Comparison of ENCODE assay signal across 17 cellular contexts in the genomic region with DNA sequence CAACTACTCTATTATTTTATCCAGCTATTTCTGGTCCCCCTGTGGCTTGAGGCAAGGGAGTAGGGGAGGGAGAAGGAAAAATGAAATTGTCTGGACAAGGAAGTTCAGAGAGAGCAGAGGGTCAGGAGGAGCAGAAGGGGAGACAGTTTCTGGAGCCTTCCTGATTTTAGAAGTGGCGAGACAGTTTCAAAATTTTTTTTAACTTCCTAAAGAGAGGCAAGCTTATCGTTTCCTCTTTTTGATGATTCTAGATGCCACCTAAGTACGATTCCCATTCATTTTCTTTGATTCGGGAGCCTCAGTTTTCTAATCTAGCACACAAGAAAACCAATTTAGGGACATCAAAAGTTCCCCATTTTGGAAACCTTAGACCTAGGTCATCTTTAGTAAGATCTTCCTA.
DNase-seq lines count a peak whose midpoint lies in the region; ATAC-seq and TF ChIP-seq lines count a peak whose summit lies in the region.
"Had no signal": no experiment of that assay in that cellular context is flagged by ENCODE, and none has a peak within 500 bp of the region (broad histone marks: within the 10 kb centered on the region; RNA-seq: fewer than 3 reads in every experiment).

No MANE protein-coding gene starts in this region.

- no peaks in the 10 kb centered on the region for H3K9me3 Mint-ChIP-seq in nephron progenitor cell
- H3K9me3 Mint-ChIP-seq: activated naive CD4-positive, alpha-beta T cell treated with anti-CD3 and anti-CD28 coated beads, Interleukin-2, amount 50 U/mL, for 72 hours; stimulated activated naive CD8-positive, alpha-beta T cell treated with anti-CD3 and anti-CD28 coated beads, Interleukin-15, Interleukin-2, amounts not matched to agents 100 ng/mL and 50 ng/mL, for 24 hours had no signal

- H3K27ac Mint-ChIP-seq in nephron progenitor cell, result peak overlapping the region; percentile 92
- H3K27ac Mint-ChIP-seq: activated naive CD4-positive, alpha-beta T cell treated with anti-CD3 and anti-CD28 coated beads, Interleukin-2, amount 50 U/mL, for 72 hours; stimulated activated naive CD8-positive, alpha-beta T cell treated with anti-CD3 and anti-CD28 coated beads, Interleukin-15, Interleukin-2, amounts not matched to agents 100 ng/mL and 50 ng/mL, for 24 hours had no signal

- TF ChIP-seq EP300 in gastroesophageal sphincter (IDR thresholded peaks at IDR 0.05), result no peak

- no peaks in the 10 kb centered on the region for H3K36me3 Mint-ChIP-seq in nephron progenitor cell (ENCODE audit: low read depth)
- H3K36me3 Mint-ChIP-seq: activated naive CD4-positive, alpha-beta T cell treated with anti-CD3 and anti-CD28 coated beads, Interleukin-2, amount 50 U/mL, for 72 hours had no signal

- 60 to 95% methylated on average over 1 to 4 of the region's 4 CpGs for WGBS in gastroesophageal sphincter (ENCODE audit: low coverage in 1 of 2), 2 donors

- H3K4me3 ChIP-seq in gastroesophageal sphincter, result no peak overlapping the region
- H3K4me3 ChIP-seq: right lobe of liver, SJCRH30 had no signal

- H3K4me3 Mint-ChIP-seq in nephron progenitor cell, result no peak overlapping the region
- H3K4me3 Mint-ChIP-seq: stimulated activated naive CD8-positive, alpha-beta T cell treated with anti-CD3 and anti-CD28 coated beads, Interleukin-15, Interleukin-2, amounts not matched to agents 100 ng/mL and 50 ng/mL, for 24 hours had no signal

- H3K4me1 ChIP-seq in gastroesophageal sphincter, result no peaks in the 10 kb centered on the region
- H3K4me1 ChIP-seq: right lobe of liver, SJCRH30 had no signal

- H3K4me1 Mint-ChIP-seq in nephron progenitor cell, result peaks cover 22% of the 10 kb centered on the region

- intact Hi-C loops in sciatic nerve (cut with DNase I), result no loop called here

- H3K27me3 Mint-ChIP-seq in nephron progenitor cell (ENCODE audit: low read depth, poor library complexity), result no peaks in the 10 kb centered on the region
- H3K27me3 Mint-ChIP-seq: stimulated activated naive CD8-positive, alpha-beta T cell treated with anti-CD3 and anti-CD28 coated beads, Interleukin-15, Interleukin-2, amounts not matched to agents 100 ng/mL and 50 ng/mL, for 24 hours had no signal

- H3K9me3 ChIP-seq in gastroesophageal sphincter, result no peaks in the 10 kb centered on the region
- H3K9me3 ChIP-seq: right lobe of liver, SJCRH30 had no signal

- TF ChIP-seq CTCF in nephron progenitor cell (IDR thresholded peaks at IDR 0.05) (no peak), gastroesophageal sphincter (IDR thresholded peaks at IDR 0.05) (no peak)

- no peak for TF ChIP-seq POLR2A in gastroesophageal sphincter (IDR thresholded peaks at IDR 0.05)

- H3K27me3 ChIP-seq in gastroesophageal sphincter, result no peaks in the 10 kb centered on the region
- H3K27me3 ChIP-seq: right lobe of liver, SJCRH30 had no signal

- DNase-seq in NOMO-1 treated with dmso at 0.1 percent for 144 hours (lab: John Stamatoyannopoulos, UW; ENCODE audit: unreplicated experiment), result peak; percentile 31
- no peak for DNase-seq in nephron progenitor cell
- DNase-seq in sciatic nerve (ENCODE audit: low spot score), result no peak
- DNase-seq in NCI-H526 treated with DMSO at 0.1 percent for 48 hours (lab: John Stamatoyannopoulos, UW), result no peak
- DNase-seq: central memory CD4-positive, alpha-beta T cell; NCI-H187 treated with DMSO at 0.1 percent for 48 hours; NCI-H774; right lobe of liver; SJCRH30; WERI-Rb-1 had no signal

- peak; percentile 4 for ATAC-seq in GM18511 (IDR thresholded peaks at IDR 0.05; ENCODE audit: unreplicated experiment)
- ATAC-seq in HG02970 (IDR thresholded peaks at IDR 0.05; ENCODE audit: low FRiP score, unreplicated experiment), result peak; percentile 4
- no peak for ATAC-seq in sciatic nerve
- ATAC-seq in GM19023 (IDR thresholded peaks at IDR 0.05; ENCODE audit: unreplicated experiment), result no peak
- no peak for ATAC-seq in gastroesophageal sphincter
- ATAC-seq: activated naive CD4-positive, alpha-beta T cell treated with anti-CD3 and anti-CD28 coated beads, Interleukin-2, amount 50 U/mL, for 72 hours had no signal

- H3K27ac ChIP-seq in gastroesophageal sphincter, result no peak overlapping the region
- H3K27ac ChIP-seq: C4-2B, right lobe of liver, SJCRH30, WERI-Rb-1 had no signal

- no peaks in the 10 kb centered on the region for H3K36me3 ChIP-seq in gastroesophageal sphincter
- H3K36me3 ChIP-seq: right lobe of liver, SJCRH30, WERI-Rb-1 had no signal

Comparison
In these comparisons a context has a peak if more than half of its experiments do, and no peak if none do; other contexts are left out.
1. ATAC-seq: peak in GM18511 (single experiment) and HG02970 (single experiment); none in sciatic nerve (single experiment), GM19023 (single experiment) and gastroesophageal sphincter (single experiment).